In genomic region chr21:45934071-45934470, GRCh38 we compare ENCODE assay signal across 28 cellular contexts. TPM values are rescaled to one million over a fixed set of nuclear protein-coding genes. Genes with fewer than 3 reads are reported as not detected.
"Had no signal": no experiment of that assay in that cellular context is flagged by ENCODE, and none has a peak within 500 bp of the region (broad histone marks: within the 10 kb centered on the region; RNA-seq: fewer than 3 reads in every experiment).

No MANE protein-coding gene starts in this region.

- H3K9me3 ChIP-seq: neutrophil, right lobe of liver, thyroid gland, vagina had no signal

- ATAC-seq: natural killer cell treated with Interleukin-12 subunit alpha and Interleukin-12 subunit beta and Interleukin-15 and Interleukin-18, amount 100 ng/mL, for 72 hours; psoas muscle; right cardiac atrium; right lobe of liver; stimulated activated effector memory CD8-positive, alpha-beta T cell treated with anti-CD3 and anti-CD28 coated beads, Interleukin-12 subunit alpha, Interleukin-12 subunit beta, amount 100 ng/mL, for 72 hours; stimulated activated naive B cell treated with anti-CD40 and anti-IgM and Interleukin-4, amounts not matched to agents 10 μg/mL and 1 μg/mL and 100 μg/mL, for 72 hours had no signal

- H3K27ac Mint-ChIP-seq: natural killer cell treated with Interleukin-12 subunit alpha and Interleukin-12 subunit beta and Interleukin-15 and Interleukin-18, amount 100 ng/mL, for 72 hours; progenitor cell of endocrine pancreas; stimulated activated effector memory CD8-positive, alpha-beta T cell treated with anti-CD3 and anti-CD28 coated beads, Interleukin-12 subunit alpha, Interleukin-12 subunit beta, amount 100 ng/mL, for 72 hours; stimulated activated naive B cell treated with anti-CD40 and anti-IgM and Interleukin-4, amounts not matched to agents 10 μg/mL and 1 μg/mL and 100 μg/mL, for 72 hours; stimulated activated naive CD8-positive, alpha-beta T cell treated with anti-CD3 and anti-CD28 coated beads, Interleukin-15, Interleukin-2, amounts not matched to agents 100 ng/mL and 50 ng/mL, for 24 hours had no signal

- H3K4me3 Mint-ChIP-seq: natural killer cell treated with Interleukin-12 subunit alpha and Interleukin-12 subunit beta and Interleukin-15 and Interleukin-18, amount 100 ng/mL, for 72 hours; nephron progenitor cell; neural crest cell; stimulated activated effector memory CD8-positive, alpha-beta T cell treated with anti-CD3 and anti-CD28 coated beads, Interleukin-12 subunit alpha, Interleukin-12 subunit beta, amount 100 ng/mL, for 72 hours; stimulated activated naive B cell treated with anti-CD40 and anti-IgM and Interleukin-4, amounts not matched to agents 10 μg/mL and 1 μg/mL and 100 μg/mL, for 72 hours; stimulated activated naive CD8-positive, alpha-beta T cell treated with anti-CD3 and anti-CD28 coated beads, Interleukin-15, Interleukin-2, amounts not matched to agents 100 ng/mL and 50 ng/mL, for 24 hours had no signal

- H3K4me1 Mint-ChIP-seq: neural crest cell; stimulated activated effector memory CD8-positive, alpha-beta T cell treated with anti-CD3 and anti-CD28 coated beads, Interleukin-12 subunit alpha, Interleukin-12 subunit beta, amount 100 ng/mL, for 72 hours; stimulated activated naive B cell treated with anti-CD40 and anti-IgM and Interleukin-4, amounts not matched to agents 10 μg/mL and 1 μg/mL and 100 μg/mL, for 72 hours had no signal

- H3K27ac ChIP-seq: neutrophil, ovary, parathyroid adenoma, psoas muscle, right lobe of liver, sigmoid colon, stomach, thoracic aorta, thyroid gland, tibial nerve, upper lobe of left lung, vagina had no signal

- DNase-seq: nephron progenitor cell; nucleus accumbens; ovary; right lobe of liver; sigmoid colon; small intestine; stimulated activated CD4-positive, alpha-beta T cell treated with anti-CD3 and anti-CD28 coated beads, Interleukin-15, amount 100 ng/mL, for 24 hours; stimulated activated CD4-positive, alpha-beta T cell treated with anti-CD3 and anti-CD28 coated beads, Interleukin-2, amount 100 ng/mL, for 24 hours; stimulated activated CD4-positive, alpha-beta T cell treated with anti-CD3 and anti-CD28 coated beads, Interleukin-2, amount 100 ng/mL, for 48 hours; stimulated activated CD4-positive, alpha-beta T cell treated with anti-CD3 and anti-CD28 coated beads, Interleukin-4, amount 100 ng/mL, for 24 hours; stimulated activated naive B cell treated with anti-CD40 and anti-IgM and Interleukin-4, amounts not matched to agents 10 μg/mL and 1 μg/mL and 100 μg/mL, for 72 hours; stimulated activated naive CD4-positive, alpha-beta T cell treated with Interleukin-2 at 50 U/mL for 16 hours; stomach; thyroid gland; trophoblast cell; upper lobe of left lung had no signal

- H3K27me3 Mint-ChIP-seq: natural killer cell treated with Interleukin-12 subunit alpha and Interleukin-12 subunit beta and Interleukin-15 and Interleukin-18, amount 100 ng/mL, for 72 hours; stimulated activated naive B cell treated with anti-CD40 and anti-IgM and Interleukin-4, amounts not matched to agents 10 μg/mL and 1 μg/mL and 100 μg/mL, for 72 hours; stimulated activated naive CD8-positive, alpha-beta T cell treated with anti-CD3 and anti-CD28 coated beads, Interleukin-15, Interleukin-2, amounts not matched to agents 100 ng/mL and 50 ng/mL, for 24 hours had no signal

- H3K27me3 ChIP-seq: neutrophil, ovary, right lobe of liver, sigmoid colon, thyroid gland, tibial nerve, upper lobe of left lung, vagina had no signal

- H3K36me3 Mint-ChIP-seq: natural killer cell treated with Interleukin-12 subunit alpha and Interleukin-12 subunit beta and Interleukin-15 and Interleukin-18, amount 100 ng/mL, for 72 hours had no signal

- H3K36me3 ChIP-seq: neutrophil, ovary, right lobe of liver, sigmoid colon, thoracic aorta, thyroid gland, upper lobe of left lung, vagina had no signal

- H3K4me1 ChIP-seq: parathyroid adenoma, psoas muscle, right lobe of liver, sigmoid colon, stomach, thyroid gland, tibial nerve, upper lobe of left lung, vagina had no signal

- H3K4me3 ChIP-seq: ovary, psoas muscle, right lobe of liver, sigmoid colon, stomach, thoracic aorta, thyroid gland, tibial nerve, upper lobe of left lung, vagina had no signal

RNA-seq across cellular contexts. Expression of gene COL6A1, which starts 47.5 kb away (rescaled TPM):
- total RNA-seq: natural killer cell treated with Interleukin-12 subunit alpha and Interleukin-12 subunit beta and Interleukin-15 and Interleukin-18, amount 100 ng/mL, for 72 hours had no signal
